8 cellular contexts compared by ENCODE assay signal in genomic region chr1:192609110-192610079, GRCh38. TPM values are rescaled to one million over a fixed set of nuclear protein-coding genes. Genes with fewer than 3 reads are reported as not detected.
DNase-seq lines count a peak whose midpoint lies in the region; ATAC-seq and TF ChIP-seq lines count a peak whose summit lies in the region.

No MANE protein-coding gene starts in this region.

- no peaks in the 10 kb centered on the region for H3K9me3 ChIP-seq in neutrophil
- H3K9me3 ChIP-seq in thyroid gland, result no peaks in the 10 kb centered on the region
- H3K9me3 ChIP-seq in hepatocyte (ENCODE audit: low read depth), result no peaks in the 10 kb centered on the region

- WGBS in thyroid gland, 2 donors, result 76 to 77% methylated on average over 12 of the region's 12 CpGs
- WGBS in hepatocyte (ENCODE audit: low lambda C conversion rate, missing lambda C conversion rate), result 86% methylated on average over 12 of the region's 12 CpGs

- H2AFZ ChIP-seq in hepatocyte, result no peak overlapping the region

- H3K4me2 ChIP-seq in hepatocyte, result no peak overlapping the region

- no peaks in the 10 kb centered on the region for H3K9me2 ChIP-seq in hepatocyte (replicated peaks; ENCODE audit: insufficient read depth)

- peaks cover 4% of the 10 kb centered on the region for H3K27me3 Mint-ChIP-seq in activated naive CD8-positive, alpha-beta T cell treated with anti-CD3 and anti-CD28 coated beads for 36 hours
- peaks cover 4% of the 10 kb centered on the region for H3K27me3 Mint-ChIP-seq in glutamatergic neuron (ENCODE audit: unreplicated experiment)

- ATAC-seq in GM18873 (IDR thresholded peaks at IDR 0.05; ENCODE audit: low FRiP score, unreplicated experiment), result peak; percentile 99
- ATAC-seq in HG03045 (IDR thresholded peaks at IDR 0.05; ENCODE audit: unreplicated experiment), result peak; percentile 100

- DNase-seq in T follicular helper cell (ENCODE audit: low read depth), result peak; percentile 36
- DNase-seq in activated naive CD8-positive, alpha-beta T cell treated with anti-CD3 and anti-CD28 coated beads for 36 hours, result peak; percentile 61
- peak; percentile 8 to 11 for DNase-seq in thyroid gland
- DNase-seq in glutamatergic neuron, result no peak
- no peak for DNase-seq in hepatocyte (ENCODE audit: low spot score)

- H3K27me3 ChIP-seq in neutrophil, result no peaks in the 10 kb centered on the region
- H3K27me3 ChIP-seq in thyroid gland, result no peaks in the 10 kb centered on the region
- H3K27me3 ChIP-seq in hepatocyte, result no peaks in the 10 kb centered on the region

- peak overlapping the region; percentile 34 for H3K27ac Mint-ChIP-seq in activated naive CD8-positive, alpha-beta T cell treated with anti-CD3 and anti-CD28 coated beads for 36 hours
- H3K27ac Mint-ChIP-seq in glutamatergic neuron (ENCODE audit: unreplicated experiment), result no peak overlapping the region

- intact Hi-C loops in thyroid gland (cut with DNase I), result no loop called here

- no peak for TF ChIP-seq POLR2A in thyroid gland (IDR thresholded peaks at IDR 0.05)

- no peaks in the 10 kb centered on the region for H3K9me3 Mint-ChIP-seq in activated naive CD8-positive, alpha-beta T cell treated with anti-CD3 and anti-CD28 coated beads for 36 hours
- H3K9me3 Mint-ChIP-seq in glutamatergic neuron (ENCODE audit: unreplicated experiment), result no peaks in the 10 kb centered on the region

- H3K36me3 ChIP-seq in neutrophil (no peaks in the 10 kb centered on the region), thyroid gland (no peaks in the 10 kb centered on the region), hepatocyte (replicated peaks; ENCODE audit: insufficient read depth, low read depth) (no peaks in the 10 kb centered on the region)

- peak overlapping the region; percentile 33 for H3K4me3 Mint-ChIP-seq in activated naive CD8-positive, alpha-beta T cell treated with anti-CD3 and anti-CD28 coated beads for 36 hours
- H3K4me3 Mint-ChIP-seq in glutamatergic neuron (ENCODE audit: unreplicated experiment), result no peak overlapping the region

- H3K27ac ChIP-seq in neutrophil (peak overlapping the region; percentile 73), thyroid gland (no peak overlapping the region), hepatocyte (no peak overlapping the region)

- H3K4me1 Mint-ChIP-seq in activated naive CD8-positive, alpha-beta T cell treated with anti-CD3 and anti-CD28 coated beads for 36 hours, result peaks cover 16% of the 10 kb centered on the region
- H3K4me1 Mint-ChIP-seq in glutamatergic neuron (ENCODE audit: low read depth, unreplicated experiment), result no peaks in the 10 kb centered on the region

- H3K79me2 ChIP-seq in hepatocyte, result no peaks in the 10 kb centered on the region

- peak overlapping the region; percentile 32 to 39 for H3K4me3 ChIP-seq in neutrophil (ENCODE audit: low read depth in 1 of 2, low read length in 1 of 2)
- no peak overlapping the region for H3K4me3 ChIP-seq in thyroid gland (replicated peaks in 1 of 3)
- no peak overlapping the region for H3K4me3 ChIP-seq in hepatocyte

- peaks cover 9 to 16% of the 10 kb centered on the region in 2 experiments for H3K4me1 ChIP-seq in neutrophil (ENCODE audit: control insufficient read depth in 1 of 2, insufficient read depth in 1 of 2, low read depth in 1 of 2, low read length in 1 of 2)
- H3K4me1 ChIP-seq in thyroid gland, result no peaks in the 10 kb centered on the region
- no peaks in the 10 kb centered on the region for H3K4me1 ChIP-seq in hepatocyte (ENCODE audit: insufficient read depth)

- TF ChIP-seq CTCF in neutrophil (IDR thresholded peaks at IDR 0.05) (no peak), thyroid gland (IDR thresholded peaks at IDR 0.05) (no peak), glutamatergic neuron (IDR thresholded peaks at IDR 0.05; ENCODE audit: partially characterized antibody, unreplicated experiment) (no peak), hepatocyte (IDR thresholded peaks at IDR 0.05; ENCODE audit: poor library complexity) (no peak)

- no peaks in the 10 kb centered on the region for H4K20me1 ChIP-seq in hepatocyte (ENCODE audit: insufficient read depth, poor library complexity, severe bottlenecking)

- H3K36me3 Mint-ChIP-seq in activated naive CD8-positive, alpha-beta T cell treated with anti-CD3 and anti-CD28 coated beads for 36 hours, result no peaks in the 10 kb centered on the region
- no peaks in the 10 kb centered on the region for H3K36me3 Mint-ChIP-seq in glutamatergic neuron (ENCODE audit: unreplicated experiment)

RNA-seq across cellular contexts. Expression of gene RGS13, which starts 26.6 kb away (rescaled TPM):
- not detected for total RNA-seq in activated naive CD8-positive, alpha-beta T cell treated with anti-CD3 and anti-CD28 coated beads for 36 hours
- not detected for total RNA-seq in thyroid gland
- not detected for total RNA-seq in glutamatergic neuron (ENCODE audit: unreplicated experiment)
- total RNA-seq in hepatocyte, result 3.3 and 4.4 TPM in 2 replicates
- 1.1 and 2.7 TPM in 2 replicates for polyA plus RNA-seq in hepatocyte

RNA-seq across cellular contexts. Expression of gene RGS1, which starts 33.8 kb away (rescaled TPM):
- total RNA-seq in activated naive CD8-positive, alpha-beta T cell treated with anti-CD3 and anti-CD28 coated beads for 36 hours, result 1 to 10 TPM; 8.4 to 9.4 TPM
- total RNA-seq in thyroid gland, result 10 to 100 TPM; 19.7 to 32.6 (median 23.0) TPM
- not detected for total RNA-seq in glutamatergic neuron (ENCODE audit: unreplicated experiment)
- total RNA-seq in hepatocyte, result 4.8 and 9.8 TPM in 2 replicates
- polyA plus RNA-seq in hepatocyte, result 4.0 and 5.6 TPM in 2 replicates

Comparison
In these comparisons a context has a peak if more than half of its experiments do, and no peak if none do; other contexts are left out.
1. DNase-seq: peak in T follicular helper cell (single experiment), activated naive CD8-positive, alpha-beta T cell treated with anti-CD3 and anti-CD28 coated beads for 36 hours (single experiment) and thyroid gland (2 of 2); none in glutamatergic neuron (single experiment) and hepatocyte (single experiment).
2. H3K4me3 ChIP-seq: peak in neutrophil (2 of 2); none in thyroid gland (0 of 3) and hepatocyte (single experiment).